Comparison of ENCODE assay signal across 6 cellular contexts in the genomic region with DNA sequence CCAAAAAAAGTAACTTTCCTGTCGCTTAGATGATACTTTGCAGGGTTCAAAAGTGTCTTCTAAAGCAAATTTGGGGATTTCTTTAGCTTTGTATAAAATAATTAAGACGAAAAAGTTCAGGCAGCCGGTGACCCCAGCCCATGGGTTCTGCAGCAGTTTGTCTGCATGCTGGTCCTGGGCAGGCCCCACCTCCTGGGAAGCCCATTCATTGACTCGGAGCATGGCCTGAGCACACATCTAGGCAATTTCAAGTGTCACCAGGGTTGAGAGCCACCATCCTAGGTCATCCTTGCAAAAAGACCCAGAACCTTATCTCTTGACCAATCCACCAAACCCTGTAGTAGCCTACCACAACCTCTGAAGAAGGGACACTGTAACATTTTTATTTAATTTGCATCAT.
"Had no signal": no experiment of that assay in that cellular context is flagged by ENCODE, and none has a peak within 500 bp of the region (broad histone marks: within the 10 kb centered on the region; RNA-seq: fewer than 3 reads in every experiment).

No MANE protein-coding gene starts in this region.

- DNase-seq: H9, HFFc6, IMR-90, KG1 had no signal

- H3K4me3 ChIP-seq: GM23338, K562 had no signal

- H3K4me2 ChIP-seq: GM23338 had no signal
